In genomic region chr7:70093496-70093895, GRCh38 we compare ENCODE assay signal across 14 cellular contexts.
DNase-seq lines count a peak whose midpoint lies in the region; ATAC-seq and TF ChIP-seq lines count a peak whose summit lies in the region.
"Had no signal": no experiment of that assay in that cellular context is flagged by ENCODE, and none has a peak within 500 bp of the region (broad histone marks: within the 10 kb centered on the region; RNA-seq: fewer than 3 reads in every experiment).

No MANE protein-coding gene starts in this region.

- no peaks in the 10 kb centered on the region for H3K4me1 Mint-ChIP-seq in activated CD8-positive, alpha-beta T cell treated with anti-CD3 and anti-CD28 coated beads for 36 hours (ENCODE audit: low read depth)
- H3K4me1 Mint-ChIP-seq: activated CD8-positive, alpha-beta memory T cell treated with anti-CD3 and anti-CD28 coated beads, Interleukin-2, amount 10 ng/mL, durations not matched to agents 7 days and 5 days; naive thymus-derived CD4-positive, alpha-beta T cell had no signal

- no peaks in the 10 kb centered on the region for H3K27me3 Mint-ChIP-seq in activated CD8-positive, alpha-beta T cell treated with anti-CD3 and anti-CD28 coated beads for 36 hours
- H3K27me3 Mint-ChIP-seq: activated CD8-positive, alpha-beta memory T cell treated with anti-CD3 and anti-CD28 coated beads, Interleukin-2, amount 10 ng/mL, durations not matched to agents 7 days and 5 days; naive thymus-derived CD4-positive, alpha-beta T cell; stimulated activated naive CD8-positive, alpha-beta T cell treated with anti-CD3 and anti-CD28 coated beads, Interleukin-15, Interleukin-2, amounts not matched to agents 100 ng/mL and 50 ng/mL, for 24 hours had no signal

- peak; percentile 79 for ATAC-seq in Right ventricle myocardium superior (ENCODE audit: poor library complexity)
- ATAC-seq in HG03439 (IDR thresholded peaks at IDR 0.05; ENCODE audit: unreplicated experiment): no peak
- ATAC-seq in activated CD8-positive, alpha-beta T cell treated with anti-CD3 and anti-CD28 coated beads for 36 hours: no peak
- ATAC-seq: activated CD8-positive, alpha-beta memory T cell treated with anti-CD3 and anti-CD28 coated beads, Interleukin-2, amount 10 ng/mL, durations not matched to agents 7 days and 5 days; naive thymus-derived CD4-positive, alpha-beta T cell had no signal

- intact Hi-C loops in Right ventricle myocardium superior (cut with DNase I): no loop called here
- intact Hi-C loops in activated CD8-positive, alpha-beta T cell treated with anti-CD3 and anti-CD28 coated beads for 36 hours (cut with micrococcal nuclease): no loop called here

- H3K4me1 ChIP-seq in right atrium auricular region (peaks cover 0 to 24% of the 10 kb centered on the region in 2 donors), SJCRH30 (peaks cover 67% of the 10 kb centered on the region)

- H3K27ac ChIP-seq in right atrium auricular region (no peak overlapping the region), SJCRH30 (peak overlapping the region; percentile 100)

- no peak overlapping the region for H3K4me3 Mint-ChIP-seq in activated CD8-positive, alpha-beta T cell treated with anti-CD3 and anti-CD28 coated beads for 36 hours
- H3K4me3 Mint-ChIP-seq: activated CD8-positive, alpha-beta memory T cell treated with anti-CD3 and anti-CD28 coated beads, Interleukin-2, amount 10 ng/mL, durations not matched to agents 7 days and 5 days; naive thymus-derived CD4-positive, alpha-beta T cell; stimulated activated naive CD8-positive, alpha-beta T cell treated with anti-CD3 and anti-CD28 coated beads, Interleukin-15, Interleukin-2, amounts not matched to agents 100 ng/mL and 50 ng/mL, for 24 hours; T-helper 2 cell treated with Interferon-gamma antibody and Interleukin-4, amounts not matched to agents 5 μg/mL and 100 μg/mL, for 36 hours had no signal

- H3K9me3 ChIP-seq in right atrium auricular region (no peaks in the 10 kb centered on the region), SJCRH30 (replicated peaks) (no peaks in the 10 kb centered on the region)

- TF ChIP-seq CTCF in right atrium auricular region (IDR thresholded peaks at IDR 0.05): no peak
- no peak for TF ChIP-seq CTCF in activated CD8-positive, alpha-beta T cell treated with anti-CD3 and anti-CD28 coated beads for 36 hours (IDR thresholded peaks at IDR 0.05)

- DNase-seq in Right ventricle myocardium superior (no peak), right atrium auricular region (ENCODE audit: low spot score) (no peak), SJCRH30 (peak; percentile 91 to 97), iris pigment epithelial cell (ENCODE audit: low read depth) (peak; percentile 26), SIG-M5 (lab: John Stamatoyannopoulos, UW) (no peak), EL (no peak)
- no peak for DNase-seq in activated CD8-positive, alpha-beta T cell treated with anti-CD3 and anti-CD28 coated beads for 36 hours
- DNase-seq: activated CD8-positive, alpha-beta memory T cell treated with anti-CD3 and anti-CD28 coated beads, Interleukin-2, amount 10 ng/mL, durations not matched to agents 7 days and 5 days; effector CD8-positive, alpha-beta T cell; KBM-7; naive thymus-derived CD4-positive, alpha-beta T cell had no signal

- no peak overlapping the region for H3K27ac Mint-ChIP-seq in activated CD8-positive, alpha-beta T cell treated with anti-CD3 and anti-CD28 coated beads for 36 hours
- H3K27ac Mint-ChIP-seq: activated CD8-positive, alpha-beta memory T cell treated with anti-CD3 and anti-CD28 coated beads, Interleukin-2, amount 10 ng/mL, durations not matched to agents 7 days and 5 days; naive thymus-derived CD4-positive, alpha-beta T cell; stimulated activated naive CD8-positive, alpha-beta T cell treated with anti-CD3 and anti-CD28 coated beads, Interleukin-15, Interleukin-2, amounts not matched to agents 100 ng/mL and 50 ng/mL, for 24 hours; T-helper 2 cell treated with Interferon-gamma antibody and Interleukin-4, amounts not matched to agents 5 μg/mL and 100 μg/mL, for 36 hours had no signal

- no peaks in the 10 kb centered on the region for H3K9me3 Mint-ChIP-seq in activated CD8-positive, alpha-beta T cell treated with anti-CD3 and anti-CD28 coated beads for 36 hours
- H3K9me3 Mint-ChIP-seq: stimulated activated naive CD8-positive, alpha-beta T cell treated with anti-CD3 and anti-CD28 coated beads, Interleukin-15, Interleukin-2, amounts not matched to agents 100 ng/mL and 50 ng/mL, for 24 hours; T-helper 2 cell treated with Interferon-gamma antibody and Interleukin-4, amounts not matched to agents 5 μg/mL and 100 μg/mL, for 36 hours had no signal

- H3K36me3 ChIP-seq in right atrium auricular region (no peaks in the 10 kb centered on the region), SJCRH30 (no peaks in the 10 kb centered on the region)

- POLR2A ChIA-PET in activated CD8-positive, alpha-beta T cell treated with anti-CD3 and anti-CD28 coated beads for 36 hours (lab: Charles Lee): no interaction called here

- no peaks in the 10 kb centered on the region for H3K36me3 Mint-ChIP-seq in activated CD8-positive, alpha-beta T cell treated with anti-CD3 and anti-CD28 coated beads for 36 hours (ENCODE audit: low read depth)
- H3K36me3 Mint-ChIP-seq: activated CD8-positive, alpha-beta memory T cell treated with anti-CD3 and anti-CD28 coated beads, Interleukin-2, amount 10 ng/mL, durations not matched to agents 7 days and 5 days; naive thymus-derived CD4-positive, alpha-beta T cell had no signal

- H3K27me3 ChIP-seq in right atrium auricular region (no peaks in the 10 kb centered on the region), SJCRH30 (no peaks in the 10 kb centered on the region)

- H3K4me3 ChIP-seq in right atrium auricular region (no peak overlapping the region), SJCRH30 (peak overlapping the region; percentile 33)

- CTCF ChIA-PET in activated CD8-positive, alpha-beta T cell treated with anti-CD3 and anti-CD28 coated beads for 36 hours (lab: Charles Lee): no interaction called here

Comparison
In these comparisons a context has a peak if more than half of its experiments do, and no peak if none do; other contexts are left out.
1. DNase-seq: peak in SJCRH30 (2 of 2) and iris pigment epithelial cell (single experiment); none in Right ventricle myocardium superior (single experiment), right atrium auricular region (single experiment), SIG-M5 (single experiment), EL (single experiment) and activated CD8-positive, alpha-beta T cell treated with anti-CD3 and anti-CD28 coated beads for 36 hours (single experiment).